In genomic region chr2:16320716-16321115, GRCh38 we compare ENCODE assay signal across 19 cellular contexts.
A peak's percentile ranks its signal among the peaks of the same experiment; 100 is the strongest.
DNase-seq lines count a peak whose midpoint lies in the region; ATAC-seq, FAIRE-seq and TF ChIP-seq lines count a peak whose summit lies in the region.
"Had no signal": no experiment of that assay in that cellular context is flagged by ENCODE, and none has a peak within 500 bp of the region (broad histone marks: within the 10 kb centered on the region; RNA-seq: fewer than 3 reads in every experiment).

No MANE protein-coding gene starts in this region.

- H3K4me3 Mint-ChIP-seq in astrocyte (ENCODE audit: unreplicated experiment) (no peak overlapping the region), mesothelial cell of epicardium (no peak overlapping the region)
- H3K4me3 Mint-ChIP-seq: T-helper 17 cell had no signal

- no peaks in the 10 kb centered on the region for H3K4me1 ChIP-seq in astrocyte (ENCODE audit: insufficient read depth, low read length)
- H3K4me1 ChIP-seq: foreskin keratinocyte had no signal

- TF ChIP-seq CTCF in astrocyte (IDR thresholded peaks at IDR 0.05; ENCODE audit: insufficient read depth, low read depth, low read length) (no peak), mesothelial cell of epicardium (IDR thresholded peaks at IDR 0.05; ENCODE audit: unreplicated experiment) (no peak)

- no peak overlapping the region for H3K4me2 ChIP-seq in astrocyte (ENCODE audit: low read length)
- H3K4me2 ChIP-seq: BLaER1, PC-9 had no signal

- H3K4me1 Mint-ChIP-seq in astrocyte (ENCODE audit: low read depth, unreplicated experiment) (peaks cover 20% of the 10 kb centered on the region), mesothelial cell of epicardium (peaks cover 59% of the 10 kb centered on the region)
- H3K4me1 Mint-ChIP-seq: T-helper 17 cell had no signal

- ATAC-seq in HG02588 (IDR thresholded peaks at IDR 0.05; ENCODE audit: unreplicated experiment): no peak
- ATAC-seq: foreskin keratinocyte, left lobe of liver, T-helper 17 cell had no signal

- H3K9me3 Mint-ChIP-seq in astrocyte (ENCODE audit: unreplicated experiment) (no peaks in the 10 kb centered on the region), mesothelial cell of epicardium (no peaks in the 10 kb centered on the region)

- FAIRE-seq in astrocyte (lab: Jason Lieb, UNC): no peak
- no peak for FAIRE-seq in GM19239 (lab: Jason Lieb, UNC)
- FAIRE-seq: bronchial epithelial cell had no signal

- no peaks in the 10 kb centered on the region for H3K36me3 Mint-ChIP-seq in astrocyte (ENCODE audit: low read depth, unreplicated experiment)
- H3K36me3 Mint-ChIP-seq in mesothelial cell of epicardium: no peaks in the 10 kb centered on the region

- H3K27ac Mint-ChIP-seq in astrocyte (ENCODE audit: unreplicated experiment) (peak overlapping the region; percentile 37), mesothelial cell of epicardium (peak overlapping the region; percentile 63)
- H3K27ac Mint-ChIP-seq: T-helper 17 cell had no signal

- H3K36me3 ChIP-seq in astrocyte (ENCODE audit: insufficient read depth, low read length): no peaks in the 10 kb centered on the region
- H3K36me3 ChIP-seq: BLaER1 had no signal

- H3K9me3 ChIP-seq in astrocyte (ENCODE audit: insufficient read depth, low read depth, low read length): peaks cover 3% of the 10 kb centered on the region
- H3K9me3 ChIP-seq: BLaER1 had no signal

- H3K27ac ChIP-seq in astrocyte (ENCODE audit: low read depth, low read length): no peak overlapping the region
- H3K27ac ChIP-seq: BLaER1, epithelial cell of prostate, foreskin keratinocyte, PC-9 had no signal

- H4K20me1 ChIP-seq in astrocyte (ENCODE audit: insufficient read depth, low read length): no peaks in the 10 kb centered on the region
- H4K20me1 ChIP-seq: BLaER1 had no signal

- no peak overlapping the region for H2AFZ ChIP-seq in astrocyte (ENCODE audit: low read depth, low read length)
- H2AFZ ChIP-seq: PC-9 had no signal

- H3K9ac ChIP-seq in astrocyte (ENCODE audit: low read length): no peak overlapping the region
- H3K9ac ChIP-seq: BLaER1 had no signal

- no peaks in the 10 kb centered on the region for H3K79me2 ChIP-seq in astrocyte (ENCODE audit: insufficient read depth, low read length)

- H3K27me3 ChIP-seq in astrocyte (ENCODE audit: insufficient read depth, low read length): no peaks in the 10 kb centered on the region
- H3K27me3 ChIP-seq: BLaER1, foreskin keratinocyte had no signal

- DNase-seq in NCI-H82 (lab: John Stamatoyannopoulos, UW): peak; percentile 15
- DNase-seq in NCI-H82 treated with DMSO at 0.1 percent for 48 hours (lab: John Stamatoyannopoulos, UW; ENCODE audit: unreplicated experiment): no peak
- DNase-seq in astrocyte (ENCODE audit: low read depth): no peak
- DNase-seq in mesothelial cell of epicardium (ENCODE audit: low spot score in 2 of 2, unreplicated experiment in 2 of 2): no peak
- DNase-seq in DMS 273 treated with DMSO at 0.1 percent for 48 hours (lab: John Stamatoyannopoulos, UW): no peak
- no peak for DNase-seq in retina
- DNase-seq in GM19239 (ENCODE audit: insufficient read length, low spot score): no peak
- DNase-seq: activated CD8-positive, alpha-beta memory T cell treated with anti-CD3 and anti-CD28 coated beads for 24 hours; dermis blood vessel endothelial cell; foreskin keratinocyte; NCI-H1930; PC-9; stimulated activated CD4-positive, alpha-beta T cell treated with anti-CD3 and anti-CD28 coated beads, Interleukin-4, amount 100 ng/mL, for 24 hours; T-helper 17 cell had no signal

- peaks cover 12% of the 10 kb centered on the region for H3K27me3 Mint-ChIP-seq in astrocyte (ENCODE audit: low read depth, unreplicated experiment)
- H3K27me3 Mint-ChIP-seq in mesothelial cell of epicardium (ENCODE audit: low read depth): no peaks in the 10 kb centered on the region
- H3K27me3 Mint-ChIP-seq: T-helper 17 cell had no signal

- no peak overlapping the region for H3K4me3 ChIP-seq in astrocyte (ENCODE audit: insufficient read depth, low read depth, low read length)
- H3K4me3 ChIP-seq: BLaER1, PC-9 had no signal
